Comparison of ENCODE assay signal across 8 cellular contexts in genomic region chr1:47232187-47232874, GRCh38. TPM values are rescaled to one million over a fixed set of nuclear protein-coding genes. Genes with fewer than 3 reads are reported as not detected.
A peak's percentile ranks its signal among the peaks of the same experiment; 100 is the strongest.
DNase-seq lines count a peak whose midpoint lies in the region; ATAC-seq, FAIRE-seq and TF ChIP-seq lines count a peak whose summit lies in the region.

TSS of gene TAL1 (minus strand) at chr1:47232225. CDS start at chr1:47225888, 6,337 bp downstream.

- DNase-seq in KBM-7 (peak; percentile 67), astrocyte (ENCODE audit: low read depth) (no peak), keratinocyte (ENCODE audit: low read depth, low spot score) (no peak), smooth muscle cell (lab: John Stamatoyannopoulos, UW; ENCODE audit: unreplicated experiment) (no peak), GM03348 (ENCODE audit: low spot score) (no peak), globus pallidus (ENCODE audit: low spot score) (no peak), KG1 (lab: John Stamatoyannopoulos, UW) (no peak)

- H3K4me1 Mint-ChIP-seq in astrocyte (ENCODE audit: low read depth, unreplicated experiment), result peaks cover 13% of the 10 kb centered on the region

- peaks cover 11% of the 10 kb centered on the region for H3K9me3 Mint-ChIP-seq in astrocyte (ENCODE audit: unreplicated experiment)

- 3% methylated on average over 35 of the region's 51 CpGs for WGBS in smooth muscle cell (ENCODE audit: low lambda C conversion rate)

- no peaks in the 10 kb centered on the region for H3K36me3 ChIP-seq in astrocyte (ENCODE audit: insufficient read depth, low read length)
- H3K36me3 ChIP-seq in keratinocyte (ENCODE audit: control insufficient read depth in 2 of 2, extremely low read depth in 1 of 2, insufficient read depth in 2 of 2, low read length in 2 of 2), result no peaks in the 10 kb centered on the region
- H3K36me3 ChIP-seq in smooth muscle cell (ENCODE audit: low read depth), result no peaks in the 10 kb centered on the region

- peaks cover 73% of the 10 kb centered on the region for H3K27me3 Mint-ChIP-seq in astrocyte (ENCODE audit: low read depth, unreplicated experiment)

- no peaks in the 10 kb centered on the region for H3F3A ChIP-seq in smooth muscle cell (ENCODE audit: low read depth)

- H3K36me3 Mint-ChIP-seq in astrocyte (ENCODE audit: low read depth, unreplicated experiment), result no peaks in the 10 kb centered on the region

- no peaks in the 10 kb centered on the region for H3K4me1 ChIP-seq in astrocyte (ENCODE audit: insufficient read depth, low read length)
- peaks cover 3% of the 10 kb centered on the region for H3K4me1 ChIP-seq in keratinocyte (ENCODE audit: control insufficient read depth, extremely low read depth, insufficient read depth, low read length)
- peaks cover 12% of the 10 kb centered on the region for H3K4me1 ChIP-seq in smooth muscle cell (ENCODE audit: low read depth)

- H3K27ac ChIP-seq in astrocyte (ENCODE audit: low read depth, low read length) (no peak within 1 kb of the TSS), keratinocyte (ENCODE audit: control insufficient read depth, insufficient read depth, low read length) (no peak within 1 kb of the TSS), smooth muscle cell (ENCODE audit: low read depth) (no peak within 1 kb of the TSS)

- no peak for ATAC-seq in GM18909 (IDR thresholded peaks at IDR 0.05; ENCODE audit: poor library complexity, unreplicated experiment)

- TF ChIP-seq CTCF in astrocyte (IDR thresholded peaks at IDR 0.05; ENCODE audit: insufficient read depth, low read depth, low read length), result no peak
- no peak for TF ChIP-seq CTCF in keratinocyte (optimal IDR thresholded peaks at IDR 0.05 in 1 of 3, IDR thresholded peaks at IDR 0.05 in 1 of 3, conservative IDR thresholded peaks at IDR 0.05 in 1 of 3; ENCODE audit: extremely low read depth in 1 of 3, insufficient read depth in 2 of 3, low read length in 3 of 3)
- no peak for TF ChIP-seq CTCF in smooth muscle cell (IDR thresholded peaks at IDR 0.05; ENCODE audit: borderline replicate concordance, insufficient read depth, poor library complexity, severe bottlenecking)

- H3K9me1 ChIP-seq in keratinocyte (ENCODE audit: control insufficient read depth, extremely low read depth, insufficient read depth, low read length), result no peaks in the 10 kb centered on the region

- peaks cover 8% of the 10 kb centered on the region for H4K20me1 ChIP-seq in astrocyte (ENCODE audit: insufficient read depth, low read length)
- peaks cover 12% of the 10 kb centered on the region for H4K20me1 ChIP-seq in keratinocyte (ENCODE audit: control insufficient read depth, extremely low read depth, insufficient read depth, low read length)
- H4K20me1 ChIP-seq in smooth muscle cell (ENCODE audit: low read depth), result peaks cover 4% of the 10 kb centered on the region

- no peak for FAIRE-seq in astrocyte (lab: Jason Lieb, UNC)
- FAIRE-seq in keratinocyte (lab: Jason Lieb, UNC), result no peak

- H2AFZ ChIP-seq in astrocyte (ENCODE audit: low read depth, low read length) (no peak within 1 kb of the TSS), keratinocyte (ENCODE audit: control insufficient read depth, low read length) (no peak within 1 kb of the TSS), smooth muscle cell (ENCODE audit: low read depth) (peak within 1 kb of the TSS; percentile 81)

- peak within 1 kb of the TSS; percentile 84 for H3K27ac Mint-ChIP-seq in astrocyte (ENCODE audit: unreplicated experiment)

- H3K9ac ChIP-seq in astrocyte (ENCODE audit: low read length), result no peak within 1 kb of the TSS
- no peak within 1 kb of the TSS for H3K9ac ChIP-seq in keratinocyte (ENCODE audit: control insufficient read depth, extremely low read depth, insufficient read depth, low read length)
- H3K9ac ChIP-seq in smooth muscle cell (ENCODE audit: low read depth), result no peak within 1 kb of the TSS

- dilution Hi-C loops in keratinocyte (cut with MboI; ENCODE audit: extremely low pct_ligation_motif_present, low sequenced_read_pairs), result no loop called here

- peak within 1 kb of the TSS; percentile 52 for H3K4me2 ChIP-seq in astrocyte (ENCODE audit: low read length)
- H3K4me2 ChIP-seq in keratinocyte (ENCODE audit: control insufficient read depth, extremely low read depth, insufficient read depth, low read depth, low read length), result peak within 1 kb of the TSS; percentile 50
- peak within 1 kb of the TSS; percentile 88 for H3K4me2 ChIP-seq in smooth muscle cell

- H3K4me3 ChIP-seq in astrocyte (ENCODE audit: insufficient read depth, low read depth, low read length) (no peak within 1 kb of the TSS), keratinocyte (ENCODE audit: control insufficient read depth in 2 of 3, extremely low read depth in 1 of 3, insufficient read depth in 2 of 3, low read depth in 1 of 3, low read length in 3 of 3) (peak within 1 kb of the TSS in 1 of 3 experiments; percentile 25), smooth muscle cell (peak within 1 kb of the TSS; percentile 42)

- in situ Hi-C loops in KBM-7 (cut with MboI; ENCODE audit: low pct_unique_long_range_greater_than_20kb, low sequenced_read_pairs), result no loop called here

- H3K27me3 ChIP-seq in astrocyte (ENCODE audit: insufficient read depth, low read length) (peaks cover 79% of the 10 kb centered on the region), keratinocyte (ENCODE audit: control insufficient read depth, extremely low read depth, insufficient read depth, low read length) (peaks cover 75% of the 10 kb centered on the region), smooth muscle cell (ENCODE audit: low read depth) (peaks cover 89% of the 10 kb centered on the region)

- H3K4me3 Mint-ChIP-seq in astrocyte (ENCODE audit: unreplicated experiment), result peak within 1 kb of the TSS; percentile 72

- H3K9me3 ChIP-seq in astrocyte (ENCODE audit: insufficient read depth, low read depth, low read length), result no peaks in the 10 kb centered on the region
- H3K9me3 ChIP-seq in keratinocyte (ENCODE audit: control insufficient read depth, low read depth, low read length), result no peaks in the 10 kb centered on the region
- no peaks in the 10 kb centered on the region for H3K9me3 ChIP-seq in smooth muscle cell (replicated peaks; ENCODE audit: low read depth)

- no peaks in the 10 kb centered on the region for H3K79me2 ChIP-seq in astrocyte (ENCODE audit: insufficient read depth, low read length)
- H3K79me2 ChIP-seq in keratinocyte (ENCODE audit: control insufficient read depth, insufficient read depth, low read length), result no peaks in the 10 kb centered on the region
- H3K79me2 ChIP-seq in smooth muscle cell (ENCODE audit: low read depth), result no peaks in the 10 kb centered on the region

RNA-seq across cellular contexts. Expression of gene TAL1, which starts in this region (rescaled TPM):
- total RNA-seq in astrocyte, result 0.14 and 0.17 TPM in 2 replicates
- not detected in 3 replicates for polyA plus RNA-seq in keratinocyte
- not detected for polyA plus RNA-seq in keratinocyte (2011; ENCODE audit: low read depth)
- polyA plus RNA-seq in keratinocyte (2011; cell fraction: cytosol; rRNA removed), result not detected in 2 replicates
- polyA plus RNA-seq in keratinocyte (2011; cell fraction: nucleus; rRNA removed), result not detected in 2 replicates
- polyA plus RNA-seq in keratinocyte (2012; ENCODE audit: low replicate concordance), result not detected in 2 replicates
- polyA minus RNA-seq in keratinocyte, result not detected in 3 replicates
- not detected for polyA minus RNA-seq in keratinocyte (2011; cell fraction: cytosol; rRNA and poly(A)+ RNA removed)
- not detected in 2 replicates for polyA minus RNA-seq in keratinocyte (2011; cell fraction: nucleus; rRNA and poly(A)+ RNA removed)
- total RNA-seq in smooth muscle cell, result not detected in 2 replicates
- polyA plus RNA-seq in smooth muscle cell, result not detected in 2 replicates
